Comparison of ENCODE assay signal across 39 cellular contexts in genomic region chr11:13538044-13538443, GRCh38. TPM values are rescaled to one million over a fixed set of nuclear protein-coding genes. Genes with fewer than 3 reads are reported as not detected.
"Had no signal": no experiment of that assay in that cellular context is flagged by ENCODE, and none has a peak within 500 bp of the region (broad histone marks: within the 10 kb centered on the region; RNA-seq: fewer than 3 reads in every experiment).

No MANE protein-coding gene starts in this region.

- H3K27ac ChIP-seq: adrenal gland, ascending aorta, body of pancreas, brain microvascular endothelial cell, breast epithelium, cardiac muscle cell had no signal

- H3K4me1 ChIP-seq: adrenal gland, ascending aorta, body of pancreas, breast epithelium had no signal

- ATAC-seq: activated naive CD4-positive, alpha-beta T cell treated with anti-CD3 and anti-CD28 coated beads, Interleukin-2, amount 50 U/mL, for 72 hours; activated naive CD8-positive, alpha-beta T cell treated with anti-CD3 and anti-CD28 coated beads, Interleukin-2, amount 50 U/mL, for 24 hours; activated T-cell treated with anti-CD3 and anti-CD28 coated beads, Interleukin-2, amount 50 U/mL, for 4 hours; activated T-cell treated with anti-CD3 and anti-CD28 coated beads, Interleukin-2, amount 50 U/mL, for 72 hours; activated T-helper 17 cell treated with anti-CD3 and anti-CD28 coated beads, Interleukin-2, amount 50 U/mL, for 72 hours; body of pancreas had no signal

- DNase-seq: activated effector memory CD4-positive, alpha-beta T cell treated with anti-CD3 and anti-CD28 coated beads, Interleukin-2, amount 50 U/mL, for 16 hours; activated effector memory CD4-positive, alpha-beta T cell treated with Interleukin-2 at 50 U/mL for 16 hours; activated gamma-delta T cell; activated gamma-delta T cell treated with Interleukin-2 at 50 U/mL for 16 hours; activated naive CD4-positive, alpha-beta T cell; activated naive CD4-positive, alpha-beta T cell treated with anti-CD3 and anti-CD28 coated beads for 36 hours; activated naive CD4-positive, alpha-beta T cell treated with anti-CD3 and anti-CD28 coated beads, Interleukin-2, amount 10 ng/mL, durations not matched to agents 7 days and 5 days; activated naive CD4-positive, alpha-beta T cell treated with anti-CD3 and anti-CD28 coated beads, Interleukin-2, amount 50 U/mL, for 16 hours; activated naive CD4-positive, alpha-beta T cell treated with Interleukin-2 at 50 U/mL for 16 hours; activated naive CD8-positive, alpha-beta T cell treated with anti-CD3 and anti-CD28 coated beads for 36 hours; activated naive CD8-positive, alpha-beta T cell treated with anti-CD3 and anti-CD28 coated beads, Interleukin-2, amount 10 ng/mL, durations not matched to agents 7 days and 5 days; activated naive CD8-positive, alpha-beta T cell treated with anti-CD3 and anti-CD28 coated beads, Interleukin-2, amount 50 U/mL, for 24 hours; activated T-cell treated with anti-CD3 and anti-CD28 coated beads, Interleukin-2, amount 50 U/mL, for 24 hours; activated T-cell treated with anti-CD3 and anti-CD28 coated beads, Interleukin-2, amount 50 U/mL, for 4 hours; activated T-cell treated with anti-CD3 and anti-CD28 coated beads, Interleukin-2, amount 50 U/mL, for 48 hours; activated T-cell treated with anti-CD3 and anti-CD28 coated beads, Interleukin-2, amount 50 U/mL, for 72 hours; adrenal gland; amniotic stem cell; amygdala; anterior cingulate cortex; aorta; body of pancreas; brain microvascular endothelial cell; caudate nucleus; central memory CD4-positive, alpha-beta T cell; cerebellar nuclear complex had no signal

- H3K27me3 ChIP-seq: adrenal gland, ascending aorta, body of pancreas, brain microvascular endothelial cell, breast epithelium, cardiac muscle cell had no signal

- H3K9me3 ChIP-seq: ascending aorta had no signal

- H3K4me3 ChIP-seq: adrenal gland, ascending aorta, body of pancreas, breast epithelium, cardiac muscle cell had no signal

- FAIRE-seq: astrocyte, bronchial epithelial cell, colon had no signal

- H3K36me3 ChIP-seq: adrenal gland, ascending aorta, brain microvascular endothelial cell, breast epithelium, cardiac muscle cell had no signal

RNA-seq across cellular contexts. Expression of gene PTH, which starts 42.2 kb away (rescaled TPM):
- total RNA-seq: activated naive CD4-positive, alpha-beta T cell treated with anti-CD3 and anti-CD28 coated beads for 36 hours; activated naive CD4-positive, alpha-beta T cell treated with anti-CD3 and anti-CD28 coated beads, Interleukin-2, amount 50 U/mL, for 72 hours; activated naive CD8-positive, alpha-beta T cell treated with anti-CD3 and anti-CD28 coated beads for 36 hours; activated naive CD8-positive, alpha-beta T cell treated with anti-CD3 and anti-CD28 coated beads, Interleukin-2, amount 10 ng/mL, durations not matched to agents 7 days and 5 days; activated T-cell treated with anti-CD3 and anti-CD28 coated beads, Interleukin-2, amount 50 U/mL, for 4 hours; activated T-cell treated with anti-CD3 and anti-CD28 coated beads, Interleukin-2, amount 50 U/mL, for 72 hours; activated T-helper 1 cell treated with anti-CD3 and anti-CD28 coated beads, Interleukin-12 subunit alpha, Interleukin-12 subunit beta, Interleukin-2, Interleukin-4 antibody, amounts not matched to agents 30 ng/mL and 10 ng/mL and 1 ng/mL, durations not matched to agents 14 hours and 24 hours and 36 hours; activated T-helper 17 cell treated with anti-CD3 and anti-CD28 coated beads, Interleukin-2, amount 50 U/mL, for 72 hours; activated T-helper 2 cell treated with anti-CD3 and anti-CD28 coated beads, Interferon-gamma antibody, Interleukin-2, Interleukin-4, amounts not matched to agents 10 μg/mL and 5 μg/mL and 100 μg/mL, durations not matched to agents 14 hours and 24 hours and 36 hours; adrenal gland; aorta; ascending aorta; astrocyte; body of pancreas; breast epithelium; bronchial epithelial cell; cardiac muscle cell; cardiac septum; chondrocyte had no signal
- polyA plus RNA-seq: adipose tissue, adrenal gland, aorta, cardiac muscle cell had no signal
